In genomic region chr2:26780203-26780760, GRCh38 we compare ENCODE assay signal across 33 cellular contexts. TPM values are rescaled to one million over a fixed set of nuclear protein-coding genes. Genes with fewer than 3 reads are reported as not detected.
DNase-seq lines count a peak whose midpoint lies in the region; ATAC-seq and TF ChIP-seq lines count a peak whose summit lies in the region.
"Had no signal": no experiment of that assay in that cellular context is flagged by ENCODE, and none has a peak within 500 bp of the region (broad histone marks: within the 10 kb centered on the region; RNA-seq: fewer than 3 reads in every experiment).

No MANE protein-coding gene starts in this region.

- TF ChIP-seq CTCF in mammary epithelial cell (conservative IDR thresholded peaks at IDR 0.05 in 1 of 2, IDR thresholded peaks at IDR 0.05 in 1 of 2; ENCODE audit: extremely low read depth in 1 of 2, insufficient read depth in 1 of 2, low read depth in 1 of 2, low read length in 2 of 2) (no peak), MCF 10A (IDR thresholded peaks at IDR 0.05; ENCODE audit: unreplicated experiment) (no peak)

- no peak overlapping the region for H3K27ac ChIP-seq in mammary epithelial cell (ENCODE audit: insufficient read depth, low read depth, low read length)
- H3K27ac ChIP-seq: colonic mucosa, epithelial cell of prostate, WERI-Rb-1 had no signal

- peaks cover 6% of the 10 kb centered on the region for H3K4me1 Mint-ChIP-seq in MCF 10A (ENCODE audit: insufficient read depth, unreplicated experiment)
- H3K4me1 Mint-ChIP-seq in central memory CD8-positive, alpha-beta T cell: peaks cover 9% of the 10 kb centered on the region
- H3K4me1 Mint-ChIP-seq: nephron progenitor cell; stimulated activated memory B cell treated with anti-CD40 and anti-IgM and Interleukin-4, amounts not matched to agents 10 μg/mL and 1 μg/mL and 100 μg/mL, for 72 hours had no signal

- no peaks in the 10 kb centered on the region for H3K9me3 ChIP-seq in mammary epithelial cell (replicated peaks; ENCODE audit: insufficient read depth, low read length)
- H3K9me3 ChIP-seq: A549, BE2C, breast epithelium, colonic mucosa, upper lobe of left lung had no signal

- H2AFZ ChIP-seq in mammary epithelial cell (ENCODE audit: low read depth, low read length): no peak overlapping the region

- ATAC-seq in central memory CD8-positive, alpha-beta T cell (replicated peaks; ENCODE audit: extremely low read depth, poor library complexity, severe bottlenecking): no peak
- ATAC-seq: A549; left colon; stimulated activated memory B cell treated with anti-CD40 and anti-IgM and Interleukin-4, amounts not matched to agents 10 μg/mL and 1 μg/mL and 100 μg/mL, for 72 hours had no signal

- no peaks in the 10 kb centered on the region for H3K27me3 Mint-ChIP-seq in MCF 10A (ENCODE audit: insufficient read depth, unreplicated experiment)
- no peaks in the 10 kb centered on the region for H3K27me3 Mint-ChIP-seq in central memory CD8-positive, alpha-beta T cell
- H3K27me3 Mint-ChIP-seq: CD8-positive, alpha-beta memory T cell; stimulated activated memory B cell treated with anti-CD40 and anti-IgM and Interleukin-4, amounts not matched to agents 10 μg/mL and 1 μg/mL and 100 μg/mL, for 72 hours had no signal

- DNase-seq in mammary epithelial cell: no peak
- DNase-seq in MCF 10A (ENCODE audit: unreplicated experiment): no peak
- DNase-seq in NOMO-1 (lab: John Stamatoyannopoulos, UW; ENCODE audit: unreplicated experiment in 2 of 2): peak; percentile 38 to 76
- DNase-seq in central memory CD8-positive, alpha-beta T cell (ENCODE audit: low spot score in 2 of 2): no peak
- DNase-seq in NCI-H446 treated with DMSO at 0.1 percent for 48 hours (lab: John Stamatoyannopoulos, UW): no peak
- DNase-seq in A172 (ENCODE audit: low spot score): no peak
- no peak for DNase-seq in iPS-NIHi7 (ENCODE audit: extremely low spot score)
- no peak for DNase-seq in amniotic stem cell (lab: John Stamatoyannopoulos, UW)
- DNase-seq: activated CD4-positive, alpha-beta T cell treated with anti-CD3 and anti-CD28 coated beads for 48 hours; activated CD8-positive, alpha-beta memory T cell treated with anti-CD3 and anti-CD28 coated beads for 24 hours; activated naive CD4-positive, alpha-beta T cell treated with anti-CD3 and anti-CD28 coated beads, Interleukin-2, amount 50 U/mL, for 16 hours; activated T-cell treated with anti-CD3 and anti-CD28 coated beads for 4 hours; BE2C; CD8-positive, alpha-beta memory T cell; colonic mucosa; effector CD4-positive, alpha-beta T cell; left colon; NCI-H1092 treated with DMSO at 0.1 percent for 48 hours; NCI-H187; NCI-H2171; NCI-H510A treated with DMSO at 0.1 percent for 48 hours; nephron progenitor cell; SHP77 treated with DMSO at 0.1 percent for 48 hours; substantia nigra; T-helper 9 cell; upper lobe of left lung; WERI-Rb-1 had no signal

- no peak overlapping the region for H3K4me3 Mint-ChIP-seq in MCF 10A (ENCODE audit: unreplicated experiment)
- H3K4me3 Mint-ChIP-seq in central memory CD8-positive, alpha-beta T cell: no peak overlapping the region
- H3K4me3 Mint-ChIP-seq: nephron progenitor cell; stimulated activated memory B cell treated with anti-CD40 and anti-IgM and Interleukin-4, amounts not matched to agents 10 μg/mL and 1 μg/mL and 100 μg/mL, for 72 hours had no signal

- H4K20me1 ChIP-seq in mammary epithelial cell (ENCODE audit: insufficient read depth, low read length): no peaks in the 10 kb centered on the region

- dilution Hi-C loops in mammary epithelial cell (cut with HindIII; ENCODE audit: low sequenced_read_pairs): no loop called here

- H3K79me2 ChIP-seq in mammary epithelial cell (ENCODE audit: insufficient read depth, low read length): peaks cover 2% of the 10 kb centered on the region

- no peak overlapping the region for H3K4me3 ChIP-seq in mammary epithelial cell (replicated peaks in 1 of 3; ENCODE audit: insufficient read depth in 1 of 3, low read depth in 2 of 3, low read length in 3 of 3)
- H3K4me3 ChIP-seq: A549, breast epithelium, colonic mucosa, HAP-1, upper lobe of left lung had no signal

- no peak overlapping the region for H3K9ac ChIP-seq in mammary epithelial cell (ENCODE audit: insufficient read depth, low read length)

- H3K27me3 ChIP-seq in mammary epithelial cell (ENCODE audit: insufficient read depth, low read length): no peaks in the 10 kb centered on the region
- H3K27me3 ChIP-seq: BE2C, breast epithelium, colonic mucosa, upper lobe of left lung had no signal

- peaks cover 25% of the 10 kb centered on the region for H3K36me3 ChIP-seq in mammary epithelial cell (ENCODE audit: insufficient read depth, low read length)
- H3K36me3 ChIP-seq: colonic mucosa had no signal

- POLR2A ChIA-PET in MCF 10A (lab: Yijun Ruan, JAX): interaction anchor here (0.7 to 2.5 kb wide), 3 partner anchors 9 to 11 kb away, joined by 4 to 22 read pairs (median 8); no protein-coding TSS in a partner anchor

- CTCF ChIA-PET in mammary epithelial cell (lab: Charles Lee; ENCODE audit: low non-redundant PET): no interaction called here
- CTCF ChIA-PET in MCF 10A (lab: Yijun Ruan, JAX): interaction anchor here (0.7 kb wide), 1 partner anchor 16 kb away, joined by 3 read pairs; the partner anchor contains the start of gene SLC35F6

- no peaks in the 10 kb centered on the region for H3K9me3 Mint-ChIP-seq in MCF 10A (ENCODE audit: unreplicated experiment)
- no peaks in the 10 kb centered on the region for H3K9me3 Mint-ChIP-seq in central memory CD8-positive, alpha-beta T cell
- H3K9me3 Mint-ChIP-seq: activated T-helper 2 cell treated with anti-CD3 and anti-CD28 coated beads, Interferon-gamma antibody, Interleukin-2, Interleukin-4, amounts not matched to agents 10 μg/mL and 5 μg/mL and 100 μg/mL, durations not matched to agents 14 hours and 24 hours and 36 hours; CD8-positive, alpha-beta memory T cell; stimulated activated memory B cell treated with anti-CD40 and anti-IgM and Interleukin-4, amounts not matched to agents 10 μg/mL and 1 μg/mL and 100 μg/mL, for 72 hours had no signal

- in situ Hi-C loops in mammary epithelial cell (cut with MboI; ENCODE audit: low sequenced_read_pairs in 2 of 2): no loop called here

- TSS peak; percentile 18 for BruUV-seq in mammary epithelial cell (replicated peaks; lab: Mats Ljungman, UMichigan)
- no TSS peak for BruUV-seq in MCF 10A (replicated peaks; lab: Mats Ljungman, UMichigan)

- peaks cover 8% of the 10 kb centered on the region for H3K4me1 ChIP-seq in mammary epithelial cell (ENCODE audit: insufficient read depth, low read length)
- H3K4me1 ChIP-seq: BE2C, breast epithelium had no signal

- no peak overlapping the region for H3K4me2 ChIP-seq in mammary epithelial cell (ENCODE audit: insufficient read depth, low read depth, low read length)
- H3K4me2 ChIP-seq: A549 had no signal

- no peak overlapping the region for H3K27ac Mint-ChIP-seq in MCF 10A (ENCODE audit: low read depth, unreplicated experiment)
- H3K27ac Mint-ChIP-seq in central memory CD8-positive, alpha-beta T cell (ENCODE audit: low read depth): peak overlapping the region; percentile 38
- H3K27ac Mint-ChIP-seq: activated T-helper 2 cell treated with anti-CD3 and anti-CD28 coated beads, Interferon-gamma antibody, Interleukin-2, Interleukin-4, amounts not matched to agents 10 μg/mL and 5 μg/mL and 100 μg/mL, durations not matched to agents 14 hours and 24 hours and 36 hours; nephron progenitor cell; stimulated activated memory B cell treated with anti-CD40 and anti-IgM and Interleukin-4, amounts not matched to agents 10 μg/mL and 1 μg/mL and 100 μg/mL, for 72 hours had no signal

- WGBS in mammary epithelial cell (ENCODE audit: low coverage, missing lambda C conversion rate): 97% methylated on average over 4 of the region's 4 CpGs

- H3K36me3 Mint-ChIP-seq in MCF 10A (ENCODE audit: insufficient read depth, unreplicated experiment): peaks cover 68% of the 10 kb centered on the region
- H3K36me3 Mint-ChIP-seq in central memory CD8-positive, alpha-beta T cell (ENCODE audit: insufficient read depth): peaks cover 47% of the 10 kb centered on the region

- intact Hi-C loops in mammary epithelial cell (cut with micrococcal nuclease): no loop called here
- intact Hi-C loops in MCF 10A (cut with micrococcal nuclease): no loop called here

RNA-seq across cellular contexts. Expression of gene CENPA, which starts 5.6 kb away (rescaled TPM):
- total RNA-seq in mammary epithelial cell (10 to 100 TPM in 1 of 2 donors, under 1 TPM in 1; 0.17 to 18.2 TPM), MCF 10A (2022) (19.7 and 35.1 TPM in 2 replicates)
- 21.4 TPM for polyA plus RNA-seq in mammary epithelial cell
- polyA minus RNA-seq in mammary epithelial cell: 1.0 TPM
- 35.8 and 44.3 TPM in 2 replicates for total RNA-seq in A172 (2014; rRNA removed; shearing (Covaris generic))

RNA-seq across cellular contexts. Expression of gene SLC35F6, which starts 16.2 kb away (rescaled TPM):
- total RNA-seq in mammary epithelial cell (100 to 1,000 TPM in 1 of 2 donors, 10 to 100 TPM in 1; 57.2 to 125 TPM), MCF 10A (2022) (76.9 and 110 TPM in 2 replicates)
- polyA plus RNA-seq in mammary epithelial cell: 42.0 TPM
- polyA minus RNA-seq in mammary epithelial cell: 64.4 TPM
- total RNA-seq in A172 (2014; rRNA removed; shearing (Covaris generic)): 35.9 and 38.9 TPM in 2 replicates

Comparison
In these comparisons a context has a peak if more than half of its experiments do, and no peak if none do; other contexts are left out.
1. DNase-seq: peak in NOMO-1 (2 of 2); none in mammary epithelial cell (single experiment), MCF 10A (single experiment), central memory CD8-positive, alpha-beta T cell (0 of 2), NCI-H446 treated with DMSO at 0.1 percent for 48 hours (single experiment), A172 (single experiment), iPS-NIHi7 (single experiment) and amniotic stem cell (single experiment).